In the genomic region with DNA sequence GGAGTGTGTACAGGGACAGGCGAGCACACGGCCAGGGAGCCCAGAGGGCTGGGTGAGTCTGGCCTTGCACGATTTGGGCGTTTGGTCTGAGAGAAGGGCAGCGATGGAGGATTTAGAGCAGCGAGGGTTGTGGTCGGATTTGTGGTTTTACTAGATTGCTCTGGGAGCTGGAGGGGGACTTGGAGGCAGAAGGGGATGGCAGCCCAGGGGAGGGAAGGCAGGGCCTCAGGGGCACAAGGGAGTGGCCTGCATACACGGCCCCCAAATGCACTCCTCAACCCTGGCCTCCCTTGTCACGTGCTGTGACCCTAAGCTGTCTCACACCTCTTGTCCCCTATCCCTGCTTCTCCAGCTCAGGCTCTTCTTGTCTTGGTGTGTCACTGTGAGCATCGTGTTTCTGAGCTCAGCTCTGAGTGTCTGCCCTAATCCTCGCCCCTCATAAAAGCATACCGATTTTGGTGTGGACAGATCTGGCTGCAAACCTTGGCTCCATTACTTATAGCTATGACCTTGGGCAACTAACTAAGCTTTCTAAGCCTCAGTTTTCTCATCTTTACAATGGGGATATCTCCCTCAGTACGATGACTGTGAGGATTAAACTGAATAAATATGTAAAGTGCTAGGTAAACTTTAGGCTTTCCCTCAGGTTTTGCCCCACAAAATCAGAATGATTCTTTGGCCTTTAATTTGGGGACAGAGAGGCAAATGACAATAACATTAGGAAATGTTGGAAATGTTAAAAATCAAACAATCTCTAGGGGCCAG, we compare ENCODE assay signal across 17 cellular contexts.
"Had no signal": no experiment of that assay in that cellular context is flagged by ENCODE, and none has a peak within 500 bp of the region (broad histone marks: within the 10 kb centered on the region; RNA-seq: fewer than 3 reads in every experiment).

No MANE protein-coding gene starts in this region.

- H3K36me3 ChIP-seq: brain microvascular endothelial cell, esophagus muscularis mucosa had no signal

- H3K4me3 ChIP-seq: dorsolateral prefrontal cortex, esophagus muscularis mucosa, tibial nerve had no signal

- H3K9ac ChIP-seq: parathyroid adenoma had no signal

- H3K27ac ChIP-seq: brain microvascular endothelial cell, dorsolateral prefrontal cortex, esophagus muscularis mucosa, parathyroid adenoma, tibial nerve had no signal

- H3K4me1 ChIP-seq: parathyroid adenoma had no signal

- H3K27me3 ChIP-seq: brain microvascular endothelial cell, dorsolateral prefrontal cortex, esophagus muscularis mucosa, tibial nerve had no signal

- DNase-seq: activated CD4-positive, alpha-beta T cell treated with anti-CD3 and anti-CD28 coated beads for 1 hour; activated T-cell treated with anti-CD3 and anti-CD28 coated beads, Interleukin-2, amount 50 U/mL, for 24 hours; aorta; brain microvascular endothelial cell; caudate nucleus; dorsolateral prefrontal cortex; effector memory CD8-positive, alpha-beta T cell; glutamatergic neuron; left colon; nephron progenitor cell; nucleus accumbens; right cardiac atrium; stimulated activated CD4-positive, alpha-beta T cell treated with anti-CD3 and anti-CD28 coated beads, Interleukin-1b, Interleukin-23, amount 100 ng/mL, for 48 hours; stimulated activated naive CD8-positive, alpha-beta T cell treated with anti-CD3 and anti-CD28 coated beads, Interleukin-15, amount 100 ng/mL, for 72 hours had no signal
